8 cellular contexts compared by ENCODE assay signal in genomic region chr2:170770304-170771048, GRCh38. TPM values are rescaled to one million over a fixed set of nuclear protein-coding genes. Genes with fewer than 3 reads are reported as not detected.
DNase-seq lines count a peak whose midpoint lies in the region; ATAC-seq and TF ChIP-seq lines count a peak whose summit lies in the region.

Gene ERICH2 (plus strand): TSS chr2:170770378. CDS start chr2:170770682, 304 bp downstream.

- no peaks in the 10 kb centered on the region for H3K36me3 Mint-ChIP-seq in natural killer cell
- no peaks in the 10 kb centered on the region for H3K36me3 Mint-ChIP-seq in stimulated activated naive B cell treated with anti-CD40 and anti-IgM and Interleukin-4, amounts not matched to agents 10 μg/mL and 1 μg/mL and 100 μg/mL, for 72 hours

- H3K27me3 Mint-ChIP-seq in natural killer cell (ENCODE audit: low read depth in 2 of 2) = peaks cover 2 to 42% of the 10 kb centered on the region in 2 donors
- H3K27me3 Mint-ChIP-seq in stimulated activated naive B cell treated with anti-CD40 and anti-IgM and Interleukin-4, amounts not matched to agents 10 μg/mL and 1 μg/mL and 100 μg/mL, for 72 hours = peaks cover 23 to 28% of the 10 kb centered on the region in 2 donors

- peak; percentile 84 for ATAC-seq in GM21423 (IDR thresholded peaks at IDR 0.05; ENCODE audit: unreplicated experiment)
- ATAC-seq in Panc1 = peak; percentile 97
- ATAC-seq in natural killer cell = peak; percentile 86 to 94 (median 89)
- ATAC-seq in stimulated activated naive B cell treated with anti-CD40 and anti-IgM and Interleukin-4, amounts not matched to agents 10 μg/mL and 1 μg/mL and 100 μg/mL, for 72 hours (replicated peaks) = peak; percentile 88 to 90

- H3K4me1 Mint-ChIP-seq in natural killer cell = peaks cover 11 to 14% of the 10 kb centered on the region in 2 donors
- H3K4me1 Mint-ChIP-seq in stimulated activated naive B cell treated with anti-CD40 and anti-IgM and Interleukin-4, amounts not matched to agents 10 μg/mL and 1 μg/mL and 100 μg/mL, for 72 hours = peaks cover 2 to 19% of the 10 kb centered on the region in 2 donors

- peak within 1 kb of the TSS in 1 of 2 donors; percentile 79 for H3K27ac Mint-ChIP-seq in natural killer cell
- H3K27ac Mint-ChIP-seq in stimulated activated naive B cell treated with anti-CD40 and anti-IgM and Interleukin-4, amounts not matched to agents 10 μg/mL and 1 μg/mL and 100 μg/mL, for 72 hours = peak within 1 kb of the TSS; percentile 75

- CTCF ChIA-PET in Panc1 (lab: Charles Lee) = interaction anchor here (0.5 kb wide), 1 partner anchor 11 kb away, joined by 6 read pairs; no protein-coding TSS in a partner anchor

- peaks cover 3% of the 10 kb centered on the region; the same call in 1 of the 2 replicates for H3K27me3 ChIP-seq in HUES64 (ENCODE audit: insufficient read depth, low read length)
- H3K27me3 ChIP-seq in Panc1 (ENCODE audit: control insufficient read depth, insufficient read depth, low read length) = peaks cover 7% of the 10 kb centered on the region; the same call in 1 of the 2 replicates

- peak within 1 kb of the TSS; percentile 79 for H3K9ac ChIP-seq in HUES64 (ENCODE audit: low read depth, low read length)

- peak within 1 kb of the TSS; percentile 91 for H3K4me3 ChIP-seq in HUES64 (ENCODE audit: low read length)
- H3K4me3 ChIP-seq in Panc1 (ENCODE audit: low read depth in 2 of 2, low read length in 2 of 2) = peak within 1 kb of the TSS; percentile 68 to 94
- peak within 1 kb of the TSS; percentile 76 for H3K4me3 ChIP-seq in fibroblast of mammary gland (ENCODE audit: control insufficient read depth, low read depth, low read length)

- intact Hi-C loops in Panc1 (cut with micrococcal nuclease; ENCODE audit: unreplicated experiment) = no loop called here
- intact Hi-C loops in natural killer cell (cut with micrococcal nuclease) = no loop called here

- no peaks in the 10 kb centered on the region for H3K9me3 ChIP-seq in HUES64 (ENCODE audit: insufficient read depth, low read depth, low read length)
- H3K9me3 ChIP-seq in Panc1 (ENCODE audit: control insufficient read depth, insufficient read depth, low read depth, low read length) = no peaks in the 10 kb centered on the region

- H3K27ac ChIP-seq in HUES64 (ENCODE audit: low read depth, low read length) = peak within 1 kb of the TSS; percentile 99
- H3K27ac ChIP-seq in Panc1 (ENCODE audit: low read length) = peak within 1 kb of the TSS; percentile 78

- under 1% methylated on average over 31 of the region's 54 CpGs for WGBS in HUES64

- H3K4me3 Mint-ChIP-seq in natural killer cell = peak within 1 kb of the TSS; percentile 89
- H3K4me3 Mint-ChIP-seq in stimulated activated naive B cell treated with anti-CD40 and anti-IgM and Interleukin-4, amounts not matched to agents 10 μg/mL and 1 μg/mL and 100 μg/mL, for 72 hours = peak within 1 kb of the TSS; percentile 87 to 90

- DNase-seq in CMK (ENCODE audit: low read depth) (peak; percentile 55), Panc1 (ENCODE audit: low read depth, low spot score) (peak; percentile 25), activated T-helper 1 cell treated with Interleukin-2 at 50 U/mL for 16 hours (ENCODE audit: low read depth) (peak; percentile 44), fibroblast of mammary gland (ENCODE audit: low read depth) (peak; percentile 50), natural killer cell (peak; percentile 61)
- peak; percentile 35 for DNase-seq in stimulated activated naive B cell treated with anti-CD40 and anti-IgM and Interleukin-4, amounts not matched to agents 10 μg/mL and 1 μg/mL and 100 μg/mL, for 72 hours

- H3K4me1 ChIP-seq in HUES64 (ENCODE audit: insufficient read depth, low read length) (peaks cover 39% of the 10 kb centered on the region), Panc1 (ENCODE audit: control insufficient read depth, insufficient read depth, low read length) (peaks cover 5% of the 10 kb centered on the region; the same call in 1 of the 2 replicates)

- no peaks in the 10 kb centered on the region for H3K9me3 Mint-ChIP-seq in natural killer cell
- H3K9me3 Mint-ChIP-seq in stimulated activated naive B cell treated with anti-CD40 and anti-IgM and Interleukin-4, amounts not matched to agents 10 μg/mL and 1 μg/mL and 100 μg/mL, for 72 hours = no peaks in the 10 kb centered on the region

- BruUV-seq in Panc1 (replicated peaks; lab: Mats Ljungman, UMichigan) = TSS peak; percentile 94

- in situ Hi-C loops in Panc1 (cut with HindIII; ENCODE audit: low pct_unique_long_range_greater_than_20kb, low sequenced_read_pairs) = no loop called here

- H3K36me3 ChIP-seq in HUES64 (ENCODE audit: insufficient read depth, low read length) (no peaks in the 10 kb centered on the region), Panc1 (ENCODE audit: control insufficient read depth, insufficient read depth, low read length) (no peaks in the 10 kb centered on the region; the same call in 1 of the 2 replicates)

- POLR2A ChIA-PET in Panc1 (lab: Charles Lee) = no interaction called here

- TF ChIP-seq CTCF in Panc1 (IDR thresholded peaks at IDR 0.05) (peak; percentile 19), fibroblast of mammary gland (conservative IDR thresholded peaks at IDR 0.05; ENCODE audit: control insufficient read depth, insufficient read depth, low read depth, low read length) (peak; percentile 28), natural killer cell (IDR thresholded peaks at IDR 0.05) (no peak)

RNA-seq across cellular contexts. Expression of gene ERICH2, which starts in this region (rescaled TPM):
- 3.5 TPM for polyA plus RNA-seq in HUES64 (2013, experiment 1 of 2)
- polyA plus RNA-seq in HUES64 (2013, experiment 2 of 2) = 3.7 TPM
- total RNA-seq in Panc1 (2021; ENCODE audit: unreplicated experiment) = 0.74 TPM
- polyA plus RNA-seq in Panc1 (2012; ENCODE audit: insufficient read length) = 1.1 TPM
- not detected for total RNA-seq in natural killer cell

Comparison
In these comparisons a context has a peak if more than half of its experiments do, and no peak if none do; other contexts are left out.
1. Peak in every context shown above with its lines: DNase-seq, ATAC-seq, H3K4me3 ChIP-seq and H3K27ac ChIP-seq.
2. Peak in DNase-seq and ATAC-seq in natural killer cell; RNA of the gene not detected or under 1 TPM.